In genomic region chr11:61972112-61972795, GRCh38 we compare ENCODE assay signal across 8 cellular contexts. TPM values are rescaled to one million over a fixed set of nuclear protein-coding genes. Genes with fewer than 3 reads are reported as not detected.
DNase-seq lines count a peak whose midpoint lies in the region; ATAC-seq and TF ChIP-seq lines count a peak whose summit lies in the region.

No MANE protein-coding gene starts in this region.

- no peak overlapping the region for H3K9ac ChIP-seq in trophoblast cell (ENCODE audit: low read length)

- H3K9me3 Mint-ChIP-seq in CD4-positive, alpha-beta memory T cell: peaks cover 0 to 2% (median 0%) of the 10 kb centered on the region in 8 donors

- peaks cover 45% of the 10 kb centered on the region for H3K79me1 ChIP-seq in trophoblast cell (ENCODE audit: low read length)

- peaks cover 20% of the 10 kb centered on the region for H3K4me1 ChIP-seq in CD4-positive, alpha-beta memory T cell (ENCODE audit: insufficient read depth, low read length)
- peaks cover 17% of the 10 kb centered on the region for H3K4me1 ChIP-seq in SJCRH30
- peaks cover 32 to 42% of the 10 kb centered on the region in 2 experiments for H3K4me1 ChIP-seq in trophoblast cell (ENCODE audit: control insufficient read depth in 1 of 2, insufficient read depth in 2 of 2, low read length in 2 of 2)

- H3K14ac ChIP-seq in trophoblast cell (ENCODE audit: low read length): peak overlapping the region; percentile 7

- H3K4me3 Mint-ChIP-seq in CD4-positive, alpha-beta memory T cell: peak overlapping the region in 1 of 8 donors; percentile 12

- peak overlapping the region; percentile 20 for H3K4ac ChIP-seq in trophoblast cell (ENCODE audit: low read depth, low read length)

- ATAC-seq in GM19023 (IDR thresholded peaks at IDR 0.05; ENCODE audit: unreplicated experiment) (no peak), HG02852 (IDR thresholded peaks at IDR 0.05; ENCODE audit: unreplicated experiment) (no peak)

- peak overlapping the region; percentile 96 for H2BK120ac ChIP-seq in trophoblast cell (ENCODE audit: insufficient read depth, low read length, poor library complexity)

- H2AFZ ChIP-seq in trophoblast cell (ENCODE audit: insufficient read depth, low read length, poor library complexity): no peak overlapping the region

- peaks cover 15 to 45% (median 21%) of the 10 kb centered on the region in 4 donors for H3K4me1 Mint-ChIP-seq in CD4-positive, alpha-beta memory T cell

- peak overlapping the region; percentile 93 for H4K91ac ChIP-seq in trophoblast cell (ENCODE audit: low read depth, low read length)

- no peaks in the 10 kb centered on the region for H3K27me3 Mint-ChIP-seq in CD4-positive, alpha-beta memory T cell

- H3K27ac ChIP-seq in CD4-positive, alpha-beta memory T cell (ENCODE audit: low read depth, low read length): no peak overlapping the region
- H3K27ac ChIP-seq in SJCRH30: peak overlapping the region; percentile 25
- H3K27ac ChIP-seq in trophoblast cell (ENCODE audit: low read depth, low read length): peak overlapping the region; percentile 94

- H3K36me3 Mint-ChIP-seq in CD4-positive, alpha-beta memory T cell: peaks cover 0 to 8% of the 10 kb centered on the region in 2 donors

- peaks cover 20% of the 10 kb centered on the region for H3K79me2 ChIP-seq in trophoblast cell (ENCODE audit: control insufficient read depth, insufficient read depth, low read length, poor library complexity)

- H4K8ac ChIP-seq in trophoblast cell (ENCODE audit: low read depth, low read length): peak overlapping the region; percentile 70

- peak overlapping the region; percentile 32 for H4K12ac ChIP-seq in trophoblast cell (ENCODE audit: low read depth, low read length)

- no peaks in the 10 kb centered on the region for H3K27me3 ChIP-seq in CD4-positive, alpha-beta memory T cell (ENCODE audit: insufficient read depth, low read length)
- H3K27me3 ChIP-seq in SJCRH30: no peaks in the 10 kb centered on the region
- H3K27me3 ChIP-seq in trophoblast cell (ENCODE audit: insufficient read depth, low read length): no peaks in the 10 kb centered on the region

- no peak for DNase-seq in CD4-positive, alpha-beta memory T cell
- DNase-seq in SJCRH30 (no peak), erythroblast (lab: John Stamatoyannopoulos, UW) (peak; percentile 55 to 76), trophoblast cell (peak in 1 of 2 donors; percentile 33), NCI-H82 treated with DMSO at 0.1 percent for 48 hours (lab: John Stamatoyannopoulos, UW; ENCODE audit: unreplicated experiment) (no peak), GM19240 (ENCODE audit: insufficient read length, low spot score) (no peak)

- H2AK5ac ChIP-seq in trophoblast cell (ENCODE audit: low read length): no peak overlapping the region

- peak overlapping the region; percentile 76 for H2BK5ac ChIP-seq in trophoblast cell (ENCODE audit: low read depth, low read length, poor library complexity)

- no peaks in the 10 kb centered on the region for H3K36me3 ChIP-seq in CD4-positive, alpha-beta memory T cell (ENCODE audit: insufficient read depth, low read length)
- H3K36me3 ChIP-seq in SJCRH30 (no peaks in the 10 kb centered on the region), trophoblast cell (ENCODE audit: control insufficient read depth in 1 of 2, insufficient read depth in 2 of 2, low read length in 2 of 2) (no peaks in the 10 kb centered on the region)

- H3K18ac ChIP-seq in trophoblast cell (ENCODE audit: low read length): no peak overlapping the region

- H3K23ac ChIP-seq in trophoblast cell (ENCODE audit: low read length): no peak overlapping the region

- intact Hi-C loops in CD4-positive, alpha-beta memory T cell (cut with micrococcal nuclease): no loop called here

- WGBS in trophoblast cell (ENCODE audit: extremely low coverage, insufficient coverage, insufficient read length): no CpG with 5 or more reads among the region's 9 CpGs

- peak overlapping the region; percentile 40 for H3K4me2 ChIP-seq in trophoblast cell (ENCODE audit: low read length)

- POLR2A ChIA-PET in CD4-positive, alpha-beta memory T cell (lab: Charles Lee; ENCODE audit: partially characterized antibody): interaction anchor here (11.4 kb wide), 1 partner anchor 55 kb away, joined by 352 read pairs; no protein-coding TSS in a partner anchor

- peak overlapping the region in 5 of 7 donors; percentile 43 to 91 (median 71) for H3K27ac Mint-ChIP-seq in CD4-positive, alpha-beta memory T cell

- H3K4me3 ChIP-seq in CD4-positive, alpha-beta memory T cell (ENCODE audit: low read length in 2 of 2): no peak overlapping the region
- no peak overlapping the region for H3K4me3 ChIP-seq in SJCRH30
- no peak overlapping the region for H3K4me3 ChIP-seq in trophoblast cell (ENCODE audit: low read depth, low read length)

- CTCF ChIA-PET in CD4-positive, alpha-beta memory T cell (lab: Charles Lee; ENCODE audit: partially characterized antibody): interaction anchor here (2.4 to 14.1 kb wide), 2 partner anchors 25 to 110 kb away, joined by 6 to 90 read pairs; no protein-coding TSS in a partner anchor

- no peaks in the 10 kb centered on the region for H3K9me3 ChIP-seq in CD4-positive, alpha-beta memory T cell (ENCODE audit: control insufficient read depth in 1 of 2, low read length in 2 of 2)
- H3K9me3 ChIP-seq in SJCRH30 (replicated peaks) (no peaks in the 10 kb centered on the region), trophoblast cell (ENCODE audit: insufficient read depth, low read depth, low read length) (no peaks in the 10 kb centered on the region)

- H2BK12ac ChIP-seq in trophoblast cell (ENCODE audit: low read length): peak overlapping the region; percentile 93

- no peak for TF ChIP-seq POLR2A in erythroblast (IDR thresholded peaks at IDR 0.05; ENCODE audit: low read length)

RNA-seq across cellular contexts. Expression of gene FTH1, which starts 4.8 kb away (rescaled TPM):
- total RNA-seq in CD4-positive, alpha-beta memory T cell: 100 to 1,000 TPM; 695 to 763 TPM
- polyA plus RNA-seq in CD4-positive, alpha-beta memory T cell: 1,000 to 10,000 TPM; 3,123 to 3,378 TPM
- 349 and 357 TPM in 2 replicates for total RNA-seq in SJCRH30 (2014; rRNA removed; shearing (Covaris generic))
- 4,036 and 4,076 TPM in 2 replicates for polyA plus RNA-seq in trophoblast cell (2013)

RNA-seq across cellular contexts. Expression of gene BEST1, which starts 22.1 kb away (rescaled TPM):
- total RNA-seq in CD4-positive, alpha-beta memory T cell: under 1 TPM; 0.26 to 0.50 TPM
- 1 to 10 TPM; 1.3 TPM for polyA plus RNA-seq in CD4-positive, alpha-beta memory T cell
- total RNA-seq in SJCRH30 (2014; rRNA removed; shearing (Covaris generic)): 0.05 and 0.26 TPM in 2 replicates
- 0.93 and 1.1 TPM in 2 replicates for polyA plus RNA-seq in trophoblast cell (2013)

RNA-seq across cellular contexts. Expression of gene RAB3IL1, which starts 54.9 kb away (rescaled TPM):
- total RNA-seq in CD4-positive, alpha-beta memory T cell: under 1 TPM; 0.44 to 0.53 TPM
- polyA plus RNA-seq in CD4-positive, alpha-beta memory T cell: not detected
- 0.53 and 0.77 TPM in 2 replicates for total RNA-seq in SJCRH30 (2014; rRNA removed; shearing (Covaris generic))
- polyA plus RNA-seq in trophoblast cell (2013): 22.0 and 24.2 TPM in 2 replicates

Comparison
In these comparisons a context has a peak if more than half of its experiments do, and no peak if none do; other contexts are left out.
1. DNase-seq: peak in erythroblast (2 of 2); none in CD4-positive, alpha-beta memory T cell (0 of 5), SJCRH30 (0 of 2), NCI-H82 treated with DMSO at 0.1 percent for 48 hours (single experiment) and GM19240 (single experiment).